In the genomic region with DNA sequence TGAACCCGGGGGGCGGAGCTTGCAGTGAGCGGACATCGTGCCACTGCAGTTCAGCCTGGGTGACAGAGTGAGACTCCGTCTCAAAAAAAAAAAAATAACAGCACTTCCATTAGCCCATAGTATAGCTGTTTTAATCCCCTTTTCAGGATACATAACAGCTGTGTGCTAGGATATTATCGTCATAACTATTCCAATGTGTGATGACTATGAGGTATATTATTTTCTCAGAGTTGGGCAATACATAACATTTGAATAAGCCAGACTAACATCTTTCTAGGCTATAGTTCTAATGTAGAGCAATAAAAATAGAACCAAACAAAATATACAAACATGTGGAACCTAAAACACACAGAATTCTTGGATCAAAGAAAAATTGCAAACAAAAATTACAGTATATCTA, we compare ENCODE assay signal across 17 cellular contexts. TPM values are rescaled to one million over a fixed set of nuclear protein-coding genes. Genes with fewer than 3 reads are reported as not detected.
DNase-seq lines count a peak whose midpoint lies in the region; ATAC-seq and TF ChIP-seq lines count a peak whose summit lies in the region.
"Had no signal": no experiment of that assay in that cellular context is flagged by ENCODE, and none has a peak within 500 bp of the region (broad histone marks: within the 10 kb centered on the region; RNA-seq: fewer than 3 reads in every experiment).

No MANE protein-coding gene starts in this region.

- no peaks in the 10 kb centered on the region for H3K9me3 Mint-ChIP-seq in HFFc6
- H3K9me3 Mint-ChIP-seq: CD4-positive, alpha-beta memory T cell had no signal

- peaks cover 78% of the 10 kb centered on the region for H4K20me1 ChIP-seq in IMR-90 (ENCODE audit: insufficient read depth, low read length)

- H3K4me1 Mint-ChIP-seq in HFFc6 (ENCODE audit: low read depth), result peaks cover 38% of the 10 kb centered on the region

- H2AK9ac ChIP-seq in IMR-90 (replicated peaks; ENCODE audit: low read depth, low read length, poor library complexity), result no peak overlapping the region

- H3K27ac Mint-ChIP-seq in HFFc6, result no peak overlapping the region; the same call in 1 of the 2 replicates

- no peak overlapping the region for H3K4me3 Mint-ChIP-seq in HFFc6
- H3K4me3 Mint-ChIP-seq: CD4-positive, alpha-beta memory T cell had no signal

- H4K5ac ChIP-seq in IMR-90 (ENCODE audit: low read depth, low read length), result no peak overlapping the region

- POLR2A ChIA-PET in IMR-90 (lab: Charles Lee; ENCODE audit: unreplicated experiment), result no interaction called here

- no peaks in the 10 kb centered on the region; the same call in 1 of the 2 replicates for H3K27me3 Mint-ChIP-seq in HFFc6 (ENCODE audit: insufficient read depth)
- H3K27me3 Mint-ChIP-seq: CD4-positive, alpha-beta memory T cell had no signal

- no peak overlapping the region for H3K23ac ChIP-seq in IMR-90 (ENCODE audit: low read depth, low read length)

- WGBS in IMR-90 (ENCODE audit: extremely low coverage in 2 of 2, insufficient read length in 1 of 2), 2 experiments, result no CpG with 5 or more reads among the region's 6 CpGs

- H3K79me1 ChIP-seq in IMR-90 (ENCODE audit: low read depth in 1 of 2, low read length in 2 of 2), result peaks cover 21 to 79% of the 10 kb centered on the region in 2 experiments

- no peak overlapping the region for H3K14ac ChIP-seq in IMR-90 (replicated peaks; ENCODE audit: low read depth, low read length)

- no peak overlapping the region for H4K91ac ChIP-seq in IMR-90 (ENCODE audit: insufficient read depth, low read depth, low read length)

- H3K9me1 ChIP-seq in IMR-90 (ENCODE audit: insufficient read depth, low read length), result peaks cover 6% of the 10 kb centered on the region

- H3K27me3 ChIP-seq in IMR-90 (ENCODE audit: control insufficient read depth, insufficient read depth, low read length) (no peaks in the 10 kb centered on the region), gastrocnemius medialis (no peaks in the 10 kb centered on the region)
- H3K27me3 ChIP-seq: SJCRH30 had no signal

- H3K9me3 ChIP-seq in IMR-90 (ENCODE audit: control insufficient read depth, insufficient read depth, low read length) (no peaks in the 10 kb centered on the region), gastrocnemius medialis (no peaks in the 10 kb centered on the region)
- H3K9me3 ChIP-seq: SJCRH30 had no signal

- H3K4me3 ChIP-seq in IMR-90 (ENCODE audit: insufficient read depth, low read depth, low read length) (no peak overlapping the region), cardiac fibroblast (replicated peaks in 1 of 2; ENCODE audit: low read depth in 2 of 2, low read length in 2 of 2) (no peak overlapping the region), gastrocnemius medialis (no peak overlapping the region)
- H3K4me3 ChIP-seq: SJCRH30 had no signal

- H3K27ac ChIP-seq in IMR-90 (ENCODE audit: insufficient read depth, low read length) (peak overlapping the region; percentile 16; the same call in 1 of the 2 replicates), gastrocnemius medialis (no peak overlapping the region)
- H3K27ac ChIP-seq: HL-60, RWPE1, SJCRH30 had no signal

- H2BK120ac ChIP-seq in IMR-90 (ENCODE audit: low read depth, low read length), result no peak overlapping the region

- H2BK20ac ChIP-seq in IMR-90 (ENCODE audit: low read depth, low read length), result no peak overlapping the region

- intact Hi-C loops in IMR-90 (cut with micrococcal nuclease) (no loop called here), gastrocnemius medialis (cut with DNase I; ENCODE audit: low total_unique reads) (no loop called here)

- dilution Hi-C loops in IMR-90 (cut with HindIII; ENCODE audit: low sequenced_read_pairs, unreplicated experiment), result no loop called here

- no peak overlapping the region for H4K8ac ChIP-seq in IMR-90 (ENCODE audit: low read depth in 2 of 2, low read length in 2 of 2)

- no peak overlapping the region for H3K9ac ChIP-seq in IMR-90 (ENCODE audit: low read depth, low read length)

- H3K56ac ChIP-seq in IMR-90 (ENCODE audit: extremely low read depth, insufficient read depth, low read length), result no peak overlapping the region

- H3K36me3 ChIP-seq in IMR-90 (ENCODE audit: control insufficient read depth, insufficient read depth, low read length) (peaks cover 13% of the 10 kb centered on the region), gastrocnemius medialis (no peaks in the 10 kb centered on the region)

- TF ChIP-seq POLR2A in IMR-90 (IDR thresholded peaks at IDR 0.05; ENCODE audit: low read depth, low read length) (no peak), gastrocnemius medialis (IDR thresholded peaks at IDR 0.05) (no peak)

- H3K4ac ChIP-seq in IMR-90 (ENCODE audit: low read depth, low read length), result no peak overlapping the region

- no peak for TF ChIP-seq RAD21 in IMR-90 (IDR thresholded peaks at IDR 0.05; ENCODE audit: low read length)

- no TSS peak for BruUV-seq in IMR-90 (replicated peaks; lab: Mats Ljungman, UMichigan)

- H2BK15ac ChIP-seq in IMR-90 (ENCODE audit: low read depth, low read length), result no peak overlapping the region

- H2AK5ac ChIP-seq in IMR-90 (ENCODE audit: low read depth, low read length), result no peak overlapping the region

- in situ Hi-C loops in IMR-90 (cut with MboI; ENCODE audit: low sequenced_read_pairs) (no loop called here), gastrocnemius medialis (cut with MboI; ENCODE audit: low sequenced_read_pairs in 4 of 4) (no loop called here)

- peaks cover 9% of the 10 kb centered on the region for H3K4me1 ChIP-seq in IMR-90 (ENCODE audit: control insufficient read depth, insufficient read depth, low read length)
- H3K4me1 ChIP-seq in gastrocnemius medialis, result peaks cover 21 to 24% of the 10 kb centered on the region in 2 donors
- H3K4me1 ChIP-seq: SJCRH30 had no signal

- ATAC-seq in IMR-90 (ENCODE audit: low read depth), result peak; percentile 70
- no peak for ATAC-seq in activated CD4-positive, CD25-positive, alpha-beta regulatory T cell treated with anti-CD3 and anti-CD28 coated beads, Interleukin-2, amount 50 U/mL, for 24 hours
- ATAC-seq in gastrocnemius medialis, result no peak

- TF ChIP-seq CTCF in IMR-90 (conservative IDR thresholded peaks at IDR 0.05; ENCODE audit: low read depth, low read length) (no peak), cardiac fibroblast (IDR thresholded peaks at IDR 0.05; ENCODE audit: low read depth, low read length) (no peak), HFFc6 (IDR thresholded peaks at IDR 0.05) (no peak), gastrocnemius medialis (IDR thresholded peaks at IDR 0.05 in 4 of 5, conservative IDR thresholded peaks at IDR 0.05 in 1 of 5) (no peak)

- H3K4me2 ChIP-seq in IMR-90 (ENCODE audit: low read depth, low read length), result no peak overlapping the region

- peaks cover 19% of the 10 kb centered on the region for H3K36me3 Mint-ChIP-seq in HFFc6 (ENCODE audit: low read depth)

- CTCF ChIA-PET in IMR-90 (lab: Yijun Ruan, JAX), result no interaction called here

- DNase-seq in IMR-90, result peak; percentile 78
- peak; percentile 50 to 62 for DNase-seq in cardiac fibroblast (ENCODE audit: low read depth in 2 of 2)
- peak; percentile 28 for DNase-seq in fibroblast of the conjunctiva (ENCODE audit: low read depth)
- DNase-seq in HFFc6, result no peak
- DNase-seq in gastrocnemius medialis, result no peak
- no peak for DNase-seq in dedifferentiated amniotic fluid mesenchymal stem cell (ENCODE audit: extremely low spot score)
- DNase-seq: Calu3; CD4-positive, alpha-beta memory T cell; NCI-H1417; NCI-H187 treated with DMSO at 0.1 percent for 48 hours; NCI-H2171 treated with DMSO at 0.1 percent for 48 hours; NCI-H446 treated with DMSO at 0.1 percent for 48 hours; NCI-H748 treated with DMSO at 0.1 percent for 48 hours; SJCRH30 had no signal

- H2BK5ac ChIP-seq in IMR-90 (ENCODE audit: low read depth, low read length, poor library complexity, severe bottlenecking), result peak overlapping the region; percentile 55

- no peak overlapping the region for H3K18ac ChIP-seq in IMR-90 (ENCODE audit: low read depth, low read length)

- no peak overlapping the region for H2AFZ ChIP-seq in IMR-90 (replicated peaks; ENCODE audit: low read length, poor library complexity)

TF ChIP-seq in IMR-90, 13 proteins besides CTCF, POLR2A, EP300 and RAD21:
- TF ChIP-seq MAFK (IDR thresholded peaks at IDR 0.05; ENCODE audit: low read depth, low read length) (no peak), CEBPB (IDR thresholded peaks at IDR 0.05; ENCODE audit: low read depth, low read length) (peak; percentile 89)

RNA-seq across cellular contexts. Expression of gene MARK3, which starts 57.1 kb away (rescaled TPM):
- total RNA-seq in IMR-90 (2012; rRNA removed) (80.5 and 88.0 TPM in 2 replicates), gastrocnemius medialis (10 to 100 TPM; 60.2 to 73.1 (median 71.6) TPM)
- 72.8 and 78.5 TPM in 2 replicates for polyA plus RNA-seq in IMR-90 (2012; rRNA removed)
- 34.2 and 35.5 TPM in 2 replicates for polyA plus RNA-seq in IMR-90 (2012; cell fraction: cytosol; rRNA removed)
- polyA plus RNA-seq in IMR-90 (2012; cell fraction: nucleus; rRNA removed; ENCODE audit: low replicate concordance), result 156 and 427 TPM in 2 replicates
- 10 to 100 TPM; 57.4 to 71.8 (median 65.7) TPM for total RNA-seq in HFFc6 (2021; fragmentation: NEBNext Ultra II Directional; extraction: Animal tissue kit (Norgen Biotek cat#: 25700))

Comparison
In these comparisons a context has a peak if more than half of its experiments do, and no peak if none do; other contexts are left out.
1. DNase-seq: peak in IMR-90 (single experiment), cardiac fibroblast (2 of 2) and fibroblast of the conjunctiva (single experiment); none in HFFc6 (single experiment), gastrocnemius medialis (0 of 2) and dedifferentiated amniotic fluid mesenchymal stem cell (single experiment).